In the genomic region with DNA sequence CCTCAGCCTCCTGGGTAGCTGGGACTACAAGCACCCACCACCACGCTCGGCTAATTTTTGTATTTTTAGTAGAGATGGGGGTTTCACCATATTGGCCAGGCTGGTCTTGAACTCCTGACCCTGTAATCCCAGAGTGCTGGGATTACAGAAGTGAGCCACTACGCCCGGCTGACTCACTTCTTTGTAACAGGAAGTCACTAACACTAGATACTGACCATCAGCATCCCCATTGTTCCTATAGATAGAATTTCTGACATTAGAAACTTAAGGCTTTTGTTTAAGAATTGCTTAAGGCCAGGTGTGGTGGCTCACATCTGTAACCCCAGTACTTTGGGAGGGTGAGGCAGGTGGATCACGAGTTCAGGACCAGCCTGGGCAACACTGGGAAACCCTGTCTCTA, we compare ENCODE assay signal across 17 cellular contexts. TPM values are rescaled to one million over a fixed set of nuclear protein-coding genes. Genes with fewer than 3 reads are reported as not detected.
DNase-seq lines count a peak whose midpoint lies in the region; ATAC-seq and TF ChIP-seq lines count a peak whose summit lies in the region.
"Had no signal": no experiment of that assay in that cellular context is flagged by ENCODE, and none has a peak within 500 bp of the region (broad histone marks: within the 10 kb centered on the region; RNA-seq: fewer than 3 reads in every experiment).

No MANE protein-coding gene starts in this region.

- intact Hi-C loops in esophagus muscularis mucosa (cut with DNase I): no loop called here

- no peak for ATAC-seq in HG02588 (IDR thresholded peaks at IDR 0.05; ENCODE audit: unreplicated experiment)
- ATAC-seq: activated T-cell treated with anti-CD3 and anti-CD28 coated beads, Interleukin-2, amount 50 U/mL, for 4 hours; gastroesophageal sphincter; stimulated activated naive CD8-positive, alpha-beta T cell treated with anti-CD3 and anti-CD28 coated beads, Interleukin-15, Interleukin-2, amounts not matched to agents 100 U/mL and 50 U/mL, for 24 hours had no signal

- TF ChIP-seq EP300 in esophagus muscularis mucosa (IDR thresholded peaks at IDR 0.05): no peak

- H3K9ac ChIP-seq in smooth muscle cell (ENCODE audit: low read depth): no peak overlapping the region
- H3K9ac ChIP-seq: BLaER1 treated with 17β-estradiol and CSF1 and Interleukin-3, amounts not matched to agents 10 nM and 100 nM had no signal

- H3K4me3 ChIP-seq in smooth muscle cell (no peak overlapping the region), esophagus muscularis mucosa (no peak overlapping the region)
- H3K4me3 ChIP-seq: BLaER1 treated with 17β-estradiol and CSF1 and Interleukin-3, amounts not matched to agents 10 nM and 100 nM; gastroesophageal sphincter had no signal

- no peak for TF ChIP-seq CTCF in smooth muscle cell (IDR thresholded peaks at IDR 0.05; ENCODE audit: borderline replicate concordance, insufficient read depth, poor library complexity, severe bottlenecking)
- TF ChIP-seq CTCF in esophagus muscularis mucosa (IDR thresholded peaks at IDR 0.05): no peak

- H3F3A ChIP-seq in smooth muscle cell (ENCODE audit: low read depth): peaks cover 11% of the 10 kb centered on the region

- peaks cover 95% of the 10 kb centered on the region for H3K79me2 ChIP-seq in smooth muscle cell (ENCODE audit: low read depth)

- peaks cover 100% of the 10 kb centered on the region for H4K20me1 ChIP-seq in smooth muscle cell (ENCODE audit: low read depth)

- no peak overlapping the region for H2AFZ ChIP-seq in smooth muscle cell (ENCODE audit: low read depth)

- H3K27me3 ChIP-seq in smooth muscle cell (ENCODE audit: low read depth) (no peaks in the 10 kb centered on the region), esophagus muscularis mucosa (no peaks in the 10 kb centered on the region)
- H3K27me3 ChIP-seq: BLaER1 treated with 17β-estradiol and CSF1 and Interleukin-3, amounts not matched to agents 10 nM and 100 nM; gastroesophageal sphincter had no signal

- WGBS in smooth muscle cell (ENCODE audit: low lambda C conversion rate): 91% methylated on average over 5 of the region's 5 CpGs
- WGBS in esophagus muscularis mucosa: 100% methylated on average over 5 of the region's 5 CpGs

- no peaks in the 10 kb centered on the region for H3K9me3 ChIP-seq in smooth muscle cell (replicated peaks; ENCODE audit: low read depth)
- H3K9me3 ChIP-seq in esophagus muscularis mucosa: no peaks in the 10 kb centered on the region
- H3K9me3 ChIP-seq: BLaER1 treated with 17β-estradiol and CSF1 and Interleukin-3, amounts not matched to agents 10 nM and 100 nM; gastroesophageal sphincter had no signal

- DNase-seq in HT1080 (ENCODE audit: low read depth): peak; percentile 64
- peak; percentile 45 for DNase-seq in RKO (ENCODE audit: low spot score)
- no peak for DNase-seq in epithelial cell of prostate (ENCODE audit: low read depth, low spot score)
- no peak for DNase-seq in smooth muscle cell (lab: John Stamatoyannopoulos, UW; ENCODE audit: unreplicated experiment)
- no peak for DNase-seq in esophagus muscularis mucosa (ENCODE audit: extremely low spot score)
- DNase-seq in KG1 (lab: John Stamatoyannopoulos, UW): no peak
- DNase-seq: activated CD4-positive, alpha-beta T cell treated with anti-CD3 and anti-CD28 coated beads, Interleukin-2, amount 50 U/mL, for 48 hours; activated T-cell treated with anti-CD3 and anti-CD28 coated beads, Interleukin-2, amount 50 U/mL, for 4 hours; DMS79; effector memory CD4-positive, alpha-beta T cell; mesenchymal stem cell; NCI-H1930; NCI-H510A treated with DMSO at 0.1 percent for 48 hours; stimulated activated naive CD8-positive, alpha-beta T cell treated with anti-CD3 and anti-CD28 coated beads, Interleukin-15, Interleukin-2, amounts not matched to agents 100 U/mL and 50 U/mL, for 24 hours had no signal

- H3K4me2 ChIP-seq in smooth muscle cell: no peak overlapping the region

- no peak for TF ChIP-seq POLR2A in esophagus muscularis mucosa (IDR thresholded peaks at IDR 0.05; ENCODE audit: low read depth)

- H3K27ac ChIP-seq in epithelial cell of prostate: peak overlapping the region; percentile 75
- peak overlapping the region; percentile 35 for H3K27ac ChIP-seq in smooth muscle cell (ENCODE audit: low read depth)
- no peak overlapping the region for H3K27ac ChIP-seq in esophagus muscularis mucosa (replicated peaks in 1 of 4)
- H3K27ac ChIP-seq: gastroesophageal sphincter had no signal

- H3K4me1 ChIP-seq in smooth muscle cell (ENCODE audit: low read depth) (no peaks in the 10 kb centered on the region), esophagus muscularis mucosa (peaks cover 0 to 5% (median 0%) of the 10 kb centered on the region in 4 donors)
- H3K4me1 ChIP-seq: gastroesophageal sphincter had no signal

- H3K36me3 ChIP-seq in smooth muscle cell (ENCODE audit: low read depth) (peaks cover 13% of the 10 kb centered on the region), esophagus muscularis mucosa (peaks cover 7 to 74% (median 37%) of the 10 kb centered on the region in 4 donors)

RNA-seq across cellular contexts. Expression of a gene that starts 42.2 kb away (rescaled TPM):
- total RNA-seq in HT1080 (2014; rRNA removed; shearing (Covaris generic)): 0.21 and 0.77 TPM in 2 replicates
- 0.09 and 0.21 TPM in 2 replicates for polyA plus RNA-seq in HT1080 (2015; cell fraction: cytosol; rRNA removed)
- 3.6 and 4.2 TPM in 2 replicates for polyA plus RNA-seq in HT1080 (2015; cell fraction: nucleus; rRNA removed)
- total RNA-seq in smooth muscle cell (0.27 and 0.45 TPM in 2 replicates), esophagus muscularis mucosa (1 to 10 TPM in 1 of 4 donors, under 1 TPM in 2, not detected in 1; 0.23 to 1.2 (median 0.26) TPM)
- 0.55 and 3.2 TPM in 2 replicates for polyA plus RNA-seq in smooth muscle cell

RNA-seq across cellular contexts. Expression of a gene that starts 47.8 kb away (rescaled TPM):
- 20.0 and 26.7 TPM in 2 replicates for total RNA-seq in HT1080 (2014; rRNA removed; shearing (Covaris generic))
- 18.0 and 27.2 TPM in 2 replicates for polyA plus RNA-seq in HT1080 (2015; cell fraction: cytosol; rRNA removed)
- polyA plus RNA-seq in HT1080 (2015; cell fraction: nucleus; rRNA removed): 36.8 and 39.8 TPM in 2 replicates
- total RNA-seq in smooth muscle cell (137 TPM in 2 replicates), esophagus muscularis mucosa (10 to 100 TPM; 56.1 to 74.1 (median 63.0) TPM)
- polyA plus RNA-seq in smooth muscle cell: 27.8 and 43.4 TPM in 2 replicates

RNA-seq across cellular contexts. Expression of a gene that starts 49.2 kb away (rescaled TPM):
- 201 and 373 TPM in 2 replicates for total RNA-seq in HT1080 (2014; rRNA removed; shearing (Covaris generic))
- polyA plus RNA-seq in HT1080 (2015; cell fraction: cytosol; rRNA removed): 176 and 307 TPM in 2 replicates
- 75.7 and 109 TPM in 2 replicates for polyA plus RNA-seq in HT1080 (2015; cell fraction: nucleus; rRNA removed)
- 137 and 162 TPM in 2 replicates for total RNA-seq in smooth muscle cell
- polyA plus RNA-seq in smooth muscle cell: 1,065 and 1,128 TPM in 2 replicates
- 100 to 1,000 TPM; 113 to 184 (median 126) TPM for total RNA-seq in esophagus muscularis mucosa

RNA-seq across cellular contexts. Expression of a gene that starts 49.4 kb away (rescaled TPM):
- 0.21 TPM in 1 of 2 replicates, not detected in the other for total RNA-seq in HT1080 (2014; rRNA removed; shearing (Covaris generic))
- polyA plus RNA-seq in HT1080 (2015; cell fraction: cytosol; rRNA removed): 0.29 and 0.34 TPM in 2 replicates
- polyA plus RNA-seq in HT1080 (2015; cell fraction: nucleus; rRNA removed): 0.67 and 0.91 TPM in 2 replicates
- total RNA-seq in smooth muscle cell: 1.9 and 2.3 TPM in 2 replicates
- polyA plus RNA-seq in smooth muscle cell: 0.46 and 0.66 TPM in 2 replicates
- total RNA-seq in esophagus muscularis mucosa: 1 to 10 TPM in 1 of 4 donors, under 1 TPM in 2, not detected in 1; under 0.01 to 1.4 (median 0.23) TPM

Comparison
In these comparisons a context has a peak if more than half of its experiments do, and no peak if none do; other contexts are left out.
1. DNase-seq: peak in HT1080 (single experiment) and RKO (single experiment); none in epithelial cell of prostate (single experiment), smooth muscle cell (single experiment), esophagus muscularis mucosa (single experiment) and KG1 (single experiment).
2. H3K27ac ChIP-seq: peak in epithelial cell of prostate (single experiment) and smooth muscle cell (single experiment); none in esophagus muscularis mucosa (0 of 4).